In the genomic region with DNA sequence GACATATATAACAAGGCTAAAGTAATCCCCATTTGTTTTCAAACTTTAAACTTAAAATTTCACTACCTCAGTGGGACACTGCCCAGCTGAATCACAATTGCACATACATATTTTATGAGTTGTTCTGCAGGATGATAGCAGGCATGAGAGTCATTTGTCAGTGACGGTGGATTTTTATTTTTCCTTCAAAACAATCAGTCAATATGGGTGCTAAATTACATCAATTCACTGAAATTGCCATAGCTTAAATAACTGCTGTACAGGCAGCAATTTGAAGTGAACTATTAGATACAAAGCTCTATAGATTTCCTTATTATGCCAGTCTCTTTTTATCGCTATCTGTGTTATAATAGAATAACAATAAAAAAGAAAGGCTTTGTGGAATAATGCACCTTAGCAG, we compare ENCODE assay signal across 4 cellular contexts.
"Had no signal": no experiment of that assay in that cellular context is flagged by ENCODE, and none has a peak within 500 bp of the region (broad histone marks: within the 10 kb centered on the region; RNA-seq: fewer than 3 reads in every experiment).

No MANE protein-coding gene starts in this region.

- DNase-seq: GOT3, H7, KBM-7 had no signal

- ATAC-seq: HepG2 had no signal
